In genomic region chr10:33732176-33733025, GRCh38 we compare ENCODE assay signal across 26 cellular contexts.
DNase-seq lines count a peak whose midpoint lies in the region; ATAC-seq, FAIRE-seq and TF ChIP-seq lines count a peak whose summit lies in the region.
"Had no signal": no experiment of that assay in that cellular context is flagged by ENCODE, and none has a peak within 500 bp of the region (broad histone marks: within the 10 kb centered on the region; RNA-seq: fewer than 3 reads in every experiment).

No MANE protein-coding gene starts in this region.

- no peak overlapping the region for H4K8ac ChIP-seq in mesenchymal stem cell (ENCODE audit: low read length)

- H3K27ac ChIP-seq in A673 (ENCODE audit: low read depth, low read length, poor library complexity, severe bottlenecking) (no peak overlapping the region), mesenchymal stem cell (ENCODE audit: low read length, poor library complexity, severe bottlenecking) (no peak overlapping the region)
- H3K27ac ChIP-seq: adrenal gland, breast epithelium, C4-2B, coronary artery, esophagus muscularis mucosa, suprapubic skin had no signal

- H3K4ac ChIP-seq in mesenchymal stem cell (ENCODE audit: low read depth in 1 of 2, low read length in 2 of 2), result no peak overlapping the region

- CTCF ChIA-PET in A673 (lab: Charles Lee), result no interaction called here

- POLR2A ChIA-PET in A673 (lab: Charles Lee; ENCODE audit: low non-redundant PET), result interaction anchor here (0.6 kb wide), 1 partner anchor 199 kb away, joined by 18 read pairs; no protein-coding TSS in a partner anchor

- DNase-seq in A673 (ENCODE audit: low spot score) (peak; percentile 47), HTR-8/SVneo (ENCODE audit: insufficient read length, low spot score) (no peak), choroid plexus epithelial cell (ENCODE audit: low read depth) (peak; percentile 79), mesenchymal stem cell (no peak), Right ventricle myocardium superior (no peak), DMS79 (lab: John Stamatoyannopoulos, UW) (no peak), dedifferentiated amniotic fluid mesenchymal stem cell (ENCODE audit: extremely low spot score) (no peak)
- DNase-seq: activated CD8-positive, alpha-beta memory T cell treated with anti-CD3 and anti-CD28 coated beads for 24 hours; activated T-cell treated with anti-CD3 and anti-CD28 coated beads, Interleukin-2, amount 50 U/mL, for 1 hour; adrenal gland; Calu3; left colon; MG63; naive thymus-derived CD8-positive, alpha-beta T cell; NCI-H2081 treated with DMSO at 0.1 percent for 48 hours; retina; stimulated activated CD4-positive, alpha-beta T cell treated with anti-CD3 and anti-CD28 coated beads, Interleukin-12 subunit alpha, Interleukin-12 subunit beta, amount 100 ng/mL, for 4 hours; stimulated activated CD4-positive, alpha-beta T cell treated with anti-CD3 and anti-CD28 coated beads, Interleukin-4, amount 100 ng/mL, for 24 hours; stimulated activated naive B cell treated with anti-CD40 and anti-IgM and Interleukin-4, amounts not matched to agents 10 μg/mL and 1 μg/mL and 100 μg/mL, for 72 hours had no signal

- H3K4me3 ChIP-seq in A673 (ENCODE audit: low read depth, low read length, poor library complexity, severe bottlenecking) (no peak overlapping the region), choroid plexus epithelial cell (ENCODE audit: low read depth, low read length) (no peak overlapping the region), mesenchymal stem cell (ENCODE audit: insufficient read depth in 1 of 2, low read depth in 1 of 2, low read length in 2 of 2) (no peak overlapping the region)
- H3K4me3 ChIP-seq: adrenal gland, breast epithelium, coronary artery, esophagus muscularis mucosa, MG63, suprapubic skin had no signal

- H3K36me3 ChIP-seq in A673 (ENCODE audit: insufficient read depth, low read length, poor library complexity, severe bottlenecking) (no peaks in the 10 kb centered on the region), mesenchymal stem cell (ENCODE audit: control insufficient read depth in 1 of 2, insufficient read depth in 2 of 2, low read depth in 1 of 2, low read length in 2 of 2) (no peaks in the 10 kb centered on the region)
- H3K36me3 ChIP-seq: adrenal gland, breast epithelium, esophagus muscularis mucosa, MG63, suprapubic skin had no signal

- H3K18ac ChIP-seq in mesenchymal stem cell (ENCODE audit: low read depth in 1 of 2, low read length in 2 of 2), result no peak overlapping the region

- no peak overlapping the region for H2BK5ac ChIP-seq in mesenchymal stem cell (ENCODE audit: low read depth, low read length, poor library complexity, severe bottlenecking)

- H2AFZ ChIP-seq in mesenchymal stem cell (ENCODE audit: low read depth, low read length), result no peak overlapping the region

- H3K9me3 ChIP-seq in A673 (ENCODE audit: low read depth, low read length, poor library complexity, severe bottlenecking) (no peaks in the 10 kb centered on the region), mesenchymal stem cell (ENCODE audit: control insufficient read depth, low read length) (peaks cover 15% of the 10 kb centered on the region)
- H3K9me3 ChIP-seq: adrenal gland had no signal

- H3K4me2 ChIP-seq in mesenchymal stem cell (ENCODE audit: low read length, poor library complexity, severe bottlenecking), result peak overlapping the region; percentile 30

- no peak overlapping the region for H2BK120ac ChIP-seq in mesenchymal stem cell (ENCODE audit: low read depth, low read length)

- H2BK15ac ChIP-seq in mesenchymal stem cell (ENCODE audit: low read depth, poor library complexity, severe bottlenecking), result no peak overlapping the region

- peak; percentile 85 for FAIRE-seq in HTR-8/SVneo (lab: Jason Lieb, UNC)
- FAIRE-seq: GM12892 had no signal

- H3K23ac ChIP-seq in mesenchymal stem cell (ENCODE audit: low read length in 2 of 2), result no peak overlapping the region

- no peaks in the 10 kb centered on the region for H3K79me1 ChIP-seq in mesenchymal stem cell (replicated peaks; ENCODE audit: low read length, poor library complexity, severe bottlenecking)

- no TSS peak for BruUV-seq in A673 (replicated peaks; lab: Mats Ljungman, UMichigan)

- no peak overlapping the region for H2AK5ac ChIP-seq in mesenchymal stem cell (ENCODE audit: low read length, severe bottlenecking)

- intact Hi-C loops in A673 (cut with micrococcal nuclease; ENCODE audit: unreplicated experiment), result no loop called here
- intact Hi-C loops in Right ventricle myocardium superior (cut with DNase I), result no loop called here

- H3K4me1 ChIP-seq in A673 (ENCODE audit: insufficient read depth, low read length, poor library complexity, severe bottlenecking) (peaks cover 5% of the 10 kb centered on the region), mesenchymal stem cell (ENCODE audit: control insufficient read depth, insufficient read depth, low read depth, low read length) (peaks cover 5% of the 10 kb centered on the region)
- H3K4me1 ChIP-seq: adrenal gland, breast epithelium had no signal

- H3K27me3 ChIP-seq in A673 (replicated peaks; ENCODE audit: insufficient read depth, low read depth, low read length, poor library complexity) (no peaks in the 10 kb centered on the region), mesenchymal stem cell (ENCODE audit: control insufficient read depth in 1 of 2, insufficient read depth in 1 of 2, low read length in 2 of 2) (no peaks in the 10 kb centered on the region)
- H3K27me3 ChIP-seq: adrenal gland, breast epithelium, esophagus muscularis mucosa, MG63, suprapubic skin had no signal

- no peak overlapping the region for H4K91ac ChIP-seq in mesenchymal stem cell (ENCODE audit: low read length)

- no peak overlapping the region for H2BK12ac ChIP-seq in mesenchymal stem cell (ENCODE audit: low read length in 2 of 2)

- ATAC-seq in Right ventricle myocardium superior (ENCODE audit: poor library complexity), result no peak
- ATAC-seq: left colon; naive thymus-derived CD8-positive, alpha-beta T cell; Panc1; stimulated activated naive B cell treated with anti-CD40 and anti-IgM and Interleukin-4, amounts not matched to agents 10 μg/mL and 1 μg/mL and 100 μg/mL, for 72 hours had no signal

- no peak for TF ChIP-seq CTCF in A673 (conservative IDR thresholded peaks at IDR 0.05; ENCODE audit: low read depth, low read length)
- TF ChIP-seq CTCF in choroid plexus epithelial cell (conservative IDR thresholded peaks at IDR 0.05; ENCODE audit: low read depth, low read length), result no peak

- no peak overlapping the region for H3K14ac ChIP-seq in mesenchymal stem cell (ENCODE audit: low read length in 2 of 2)

- H3K9ac ChIP-seq in mesenchymal stem cell (ENCODE audit: low read length), result no peak overlapping the region

- 86% methylated on average over 6 of the region's 9 CpGs for WGBS in mesenchymal stem cell

Comparison
In these comparisons a context has a peak if more than half of its experiments do, and no peak if none do; other contexts are left out.
1. DNase-seq: peak in A673 (single experiment) and choroid plexus epithelial cell (single experiment); none in HTR-8/SVneo (single experiment), mesenchymal stem cell (single experiment), Right ventricle myocardium superior (single experiment), DMS79 (single experiment) and dedifferentiated amniotic fluid mesenchymal stem cell (single experiment).